Comparison of ENCODE assay signal across 1 cellular context in genomic region chr11:34784318-34784841, GRCh38.
TF ChIP-seq lines count a peak whose summit lies in the region.

No MANE protein-coding gene starts in this region.

TF ChIP-seq in HepG2, 621 proteins besides CTCF, POLR2A, EP300 and RAD21 (continued from another document):
- TF ChIP-seq FOXO1 (CRISPR knock-in tag; IDR thresholded peaks at IDR 0.05) = peak; percentile 92
- TF ChIP-seq ZNF780A (CRISPR knock-in tag; IDR thresholded peaks at IDR 0.05) = no peak
- peak; percentile 32; the same call in 1 of the 2 replicates for TF ChIP-seq CEBPB (IDR thresholded peaks at IDR 0.05; ENCODE audit: borderline replicate concordance, low read depth, low read length)
- no peak for TF ChIP-seq MTA3 (CRISPR knock-in tag; IDR thresholded peaks at IDR 0.05)
- TF ChIP-seq, protein P1, sequence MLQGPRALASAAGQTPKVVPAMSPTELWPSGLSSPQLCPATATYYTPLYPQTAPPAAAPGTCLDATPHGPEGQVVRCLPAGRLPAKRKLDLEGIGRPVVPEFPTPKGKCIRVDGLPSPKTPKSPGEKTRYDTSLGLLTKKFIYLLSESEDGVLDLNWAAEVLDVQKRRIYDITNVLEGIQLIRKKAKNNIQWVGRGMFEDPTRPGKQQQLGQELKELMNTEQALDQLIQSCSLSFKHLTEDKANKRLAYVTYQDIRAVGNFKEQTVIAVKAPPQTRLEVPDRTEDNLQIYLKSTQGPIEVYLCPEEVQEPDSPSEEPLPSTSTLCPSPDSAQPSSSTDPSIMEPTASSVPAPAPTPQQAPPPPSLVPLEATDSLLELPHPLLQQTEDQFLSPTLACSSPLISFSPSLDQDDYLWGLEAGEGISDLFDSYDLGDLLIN (CRISPR knock-in tag; IDR thresholded peaks at IDR 0.05; ENCODE audit: borderline replicate concordance) = no peak
- TF ChIP-seq RERE (CRISPR knock-in tag; IDR thresholded peaks at IDR 0.05; ENCODE audit: low read depth) = 0 out of 2 replicates have a peak, but pooled peaks have one; percentile 46
- TF ChIP-seq BCL6 (CRISPR knock-in tag; IDR thresholded peaks at IDR 0.05) = peak; percentile 80
- TF ChIP-seq RBAK (CRISPR knock-in tag; IDR thresholded peaks at IDR 0.05) = no peak
TF ChIP-seq in HepG2: peak in this region for 87.
